Comparison of ENCODE assay signal across 9 cellular contexts in genomic region chr4:105894570-105895323, GRCh38. TPM values are rescaled to one million over a fixed set of nuclear protein-coding genes. Genes with fewer than 3 reads are reported as not detected.
DNase-seq lines count a peak whose midpoint lies in the region; ATAC-seq and TF ChIP-seq lines count a peak whose summit lies in the region.
"Had no signal": no experiment of that assay in that cellular context is flagged by ENCODE, and none has a peak within 500 bp of the region (broad histone marks: within the 10 kb centered on the region; RNA-seq: fewer than 3 reads in every experiment).

No MANE protein-coding gene starts in this region.

- TF ChIP-seq CTCF in spleen (IDR thresholded peaks at IDR 0.05 in 8 of 11, conservative IDR thresholded peaks at IDR 0.05 in 3 of 11): no peak

- H3K27ac Mint-ChIP-seq in naive thymus-derived CD4-positive, alpha-beta T cell: no peak overlapping the region

- POLR2A ChIA-PET in naive thymus-derived CD4-positive, alpha-beta T cell (lab: Charles Lee): no interaction called here

- H3K9me3 ChIP-seq in iPS DF 6.9 (ENCODE audit: control insufficient read depth, insufficient read depth, low read length) (no peaks in the 10 kb centered on the region), spleen (no peaks in the 10 kb centered on the region)
- no peaks in the 10 kb centered on the region for H3K9me3 ChIP-seq in naive thymus-derived CD4-positive, alpha-beta T cell (ENCODE audit: control insufficient read depth in 2 of 3, low read length in 3 of 3)
- H3K9me3 ChIP-seq: SJSA1 had no signal

- H3K36me3 Mint-ChIP-seq in naive thymus-derived CD4-positive, alpha-beta T cell: peaks cover 0 to 11% (median 0%) of the 10 kb centered on the region in 5 donors

- CTCF ChIA-PET in naive thymus-derived CD4-positive, alpha-beta T cell (lab: Charles Lee): no interaction called here

- peaks cover 0 to 11% (median 2%) of the 10 kb centered on the region in 11 donors for H3K9me3 Mint-ChIP-seq in naive thymus-derived CD4-positive, alpha-beta T cell

- peak overlapping the region in 3 of 10 donors; percentile 1 to 37 (median 33) for H3K4me3 Mint-ChIP-seq in naive thymus-derived CD4-positive, alpha-beta T cell

- DNase-seq in NCI-H1436 (lab: John Stamatoyannopoulos, UW) (peak; percentile 60), NCI-H1436 treated with DMSO at 0.1 percent for 48 hours (lab: John Stamatoyannopoulos, UW) (no peak), RPMI8226 (peak; percentile 16), iPS DF 6.9 (ENCODE audit: low read depth, low spot score) (no peak), spleen (no peak)
- no peak for DNase-seq in naive thymus-derived CD4-positive, alpha-beta T cell
- DNase-seq in activated CD4-positive, alpha-beta T cell treated with anti-CD3 and anti-CD28 coated beads, Interleukin-2, amount 50 U/mL, for 4 hours: no peak

- peak overlapping the region; percentile 75; the same call in 1 of the 2 replicates for H3K4me3 ChIP-seq in iPS DF 6.9 (ENCODE audit: low read length)
- H3K4me3 ChIP-seq in spleen: peak overlapping the region; percentile 28 to 63 (median 40)
- no peak overlapping the region for H3K4me3 ChIP-seq in naive thymus-derived CD4-positive, alpha-beta T cell (ENCODE audit: low read length)
- H3K4me3 ChIP-seq: SJSA1 had no signal

- TF ChIP-seq POLR2A in spleen (IDR thresholded peaks at IDR 0.05): no peak

- intact Hi-C loops in spleen (cut with DNase I; ENCODE audit: low total_unique reads): no loop called here
- intact Hi-C loops in naive thymus-derived CD4-positive, alpha-beta T cell (cut with micrococcal nuclease): no loop called here

- WGBS in iPS DF 6.9 (ENCODE audit: insufficient coverage, insufficient read length): no CpG with 5 or more reads among the region's 24 CpGs
- WGBS in spleen, 5 donors: 2 to 7% (median 6%) methylated on average over 17 to 24 of the region's 24 CpGs

- H3K4me1 ChIP-seq in iPS DF 6.9 (ENCODE audit: control insufficient read depth, insufficient read depth, low read length) (peaks cover 2% of the 10 kb centered on the region; the same call in 1 of the 2 replicates), spleen (peaks cover 0 to 26% (median 18%) of the 10 kb centered on the region in 6 donors)
- H3K4me1 ChIP-seq in naive thymus-derived CD4-positive, alpha-beta T cell (ENCODE audit: control insufficient read depth in 2 of 2, insufficient read depth in 2 of 2, low read length in 2 of 2): no peaks in the 10 kb centered on the region
- H3K4me1 ChIP-seq: SJSA1 had no signal

- H3K27ac ChIP-seq in iPS DF 6.9 (ENCODE audit: low read length) (no peak overlapping the region), spleen (peak overlapping the region in 4 of 8 donors; percentile 27 to 73 (median 38))
- no peak overlapping the region for H3K27ac ChIP-seq in naive thymus-derived CD4-positive, alpha-beta T cell (ENCODE audit: low read depth, low read length)
- H3K27ac ChIP-seq: SJSA1 had no signal

- peak; percentile 29 for ATAC-seq in HG03060 (IDR thresholded peaks at IDR 0.05; ENCODE audit: low read depth, unreplicated experiment)
- no peak for ATAC-seq in naive thymus-derived CD4-positive, alpha-beta T cell

- H3K36me3 ChIP-seq in iPS DF 6.9 (ENCODE audit: control insufficient read depth, insufficient read depth, low read length) (no peaks in the 10 kb centered on the region), spleen (no peaks in the 10 kb centered on the region)
- no peaks in the 10 kb centered on the region for H3K36me3 ChIP-seq in naive thymus-derived CD4-positive, alpha-beta T cell (ENCODE audit: control insufficient read depth in 2 of 3, insufficient read depth in 3 of 3, low read length in 3 of 3)
- H3K36me3 ChIP-seq: SJSA1 had no signal

- H3K27me3 ChIP-seq in iPS DF 6.9 (ENCODE audit: control insufficient read depth, insufficient read depth, low read length) (peaks cover 26% of the 10 kb centered on the region; the same call in 1 of the 2 replicates), spleen (replicated peaks in 1 of 7) (peaks cover 0 to 74% (median 33%) of the 10 kb centered on the region in 7 donors)
- no peaks in the 10 kb centered on the region for H3K27me3 ChIP-seq in naive thymus-derived CD4-positive, alpha-beta T cell (ENCODE audit: control insufficient read depth in 2 of 2, insufficient read depth in 2 of 2, low read length in 2 of 2)

- H3K4me1 Mint-ChIP-seq in naive thymus-derived CD4-positive, alpha-beta T cell: peaks cover 0 to 14% (median 4%) of the 10 kb centered on the region in 7 donors

- H3K27me3 Mint-ChIP-seq in naive thymus-derived CD4-positive, alpha-beta T cell: peaks cover 57 to 73% (median 63%) of the 10 kb centered on the region in 5 donors

RNA-seq across cellular contexts. Expression of gene NPNT, which starts 0.5 kb away (rescaled TPM):
- 10 to 100 TPM in 5 of 7 donors, 1 to 10 TPM in 2; 3.6 to 40.1 (median 16.9) TPM for total RNA-seq in spleen
- 10 to 100 TPM in 1 of 3 donors, 1 to 10 TPM in 2; 6.1 to 21.1 (median 7.2) TPM for polyA plus RNA-seq in spleen
- not detected for total RNA-seq in naive thymus-derived CD4-positive, alpha-beta T cell
- polyA plus RNA-seq in naive thymus-derived CD4-positive, alpha-beta T cell: not detected
- total RNA-seq: SJSA1 had no signal

Comparison
In these comparisons a context has a peak if more than half of its experiments do, and no peak if none do; other contexts are left out.
1. DNase-seq: peak in NCI-H1436 (single experiment) and RPMI8226 (single experiment); none in NCI-H1436 treated with DMSO at 0.1 percent for 48 hours (single experiment), iPS DF 6.9 (single experiment), spleen (single experiment), naive thymus-derived CD4-positive, alpha-beta T cell (0 of 9) and activated CD4-positive, alpha-beta T cell treated with anti-CD3 and anti-CD28 coated beads, Interleukin-2, amount 50 U/mL, for 4 hours (0 of 2).
2. RNA of gene NPNT, which starts 0.5 kb away (total RNA-seq): 3.6 to 40.1 TPM in spleen; not detected in naive thymus-derived CD4-positive, alpha-beta T cell; every median in the first group is over 4 times any median in the second.